Comparison of ENCODE assay signal across 1 cellular context in the genomic region with DNA sequence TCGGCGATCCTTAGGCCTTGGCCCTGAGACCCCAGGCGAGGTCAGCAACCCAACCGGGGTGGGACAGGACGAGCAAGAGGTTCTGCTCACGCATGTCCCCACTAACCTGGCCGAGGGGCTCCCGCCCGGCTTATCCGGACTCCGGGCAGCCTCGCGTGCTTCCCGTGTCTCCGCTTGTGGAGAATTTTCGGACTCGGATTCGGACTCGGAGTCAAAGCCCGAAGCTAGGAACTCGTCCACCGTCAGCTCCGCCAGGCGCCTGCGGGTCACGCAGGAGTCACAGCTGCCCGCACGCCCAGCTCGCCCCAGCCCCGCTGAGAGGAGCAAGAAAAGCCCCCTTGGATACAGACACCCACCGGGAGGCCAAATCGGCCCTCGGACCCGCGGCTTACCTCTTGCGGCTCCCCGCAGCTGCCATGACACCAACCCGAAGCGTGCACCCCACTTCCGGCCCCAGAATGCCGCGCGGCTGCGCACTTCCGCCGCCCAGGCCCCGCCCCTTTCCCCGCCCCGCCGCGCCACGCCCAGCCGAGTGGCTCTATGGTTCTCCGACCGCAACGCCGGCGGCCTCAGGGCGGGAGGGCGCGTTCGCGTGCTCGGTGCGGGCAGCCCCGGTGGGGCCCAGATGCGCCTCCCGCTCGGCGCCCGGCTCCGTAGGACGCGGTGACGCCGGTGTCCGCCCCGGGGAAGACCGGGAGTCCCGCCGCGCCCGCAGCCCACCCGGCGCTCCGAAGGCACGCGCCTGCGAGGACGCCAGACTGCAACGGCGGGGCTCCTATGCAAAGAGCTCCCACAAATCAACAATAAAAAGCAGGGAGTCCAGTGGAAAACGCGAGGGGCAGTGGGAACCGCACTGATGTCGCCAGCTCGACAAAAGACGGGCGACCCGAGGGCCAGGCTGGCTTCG.
TF ChIP-seq lines count a peak whose summit lies in the region.

A gene (minus strand): TSS at position 434 of the 907 bp plus-strand sequence. CDS start 16 bp downstream, at position 418.

TF ChIP-seq in HepG2, 621 proteins besides CTCF, POLR2A, EP300 and RAD21 (continued from another document and continues in another):
- TF ChIP-seq, protein P1, sequence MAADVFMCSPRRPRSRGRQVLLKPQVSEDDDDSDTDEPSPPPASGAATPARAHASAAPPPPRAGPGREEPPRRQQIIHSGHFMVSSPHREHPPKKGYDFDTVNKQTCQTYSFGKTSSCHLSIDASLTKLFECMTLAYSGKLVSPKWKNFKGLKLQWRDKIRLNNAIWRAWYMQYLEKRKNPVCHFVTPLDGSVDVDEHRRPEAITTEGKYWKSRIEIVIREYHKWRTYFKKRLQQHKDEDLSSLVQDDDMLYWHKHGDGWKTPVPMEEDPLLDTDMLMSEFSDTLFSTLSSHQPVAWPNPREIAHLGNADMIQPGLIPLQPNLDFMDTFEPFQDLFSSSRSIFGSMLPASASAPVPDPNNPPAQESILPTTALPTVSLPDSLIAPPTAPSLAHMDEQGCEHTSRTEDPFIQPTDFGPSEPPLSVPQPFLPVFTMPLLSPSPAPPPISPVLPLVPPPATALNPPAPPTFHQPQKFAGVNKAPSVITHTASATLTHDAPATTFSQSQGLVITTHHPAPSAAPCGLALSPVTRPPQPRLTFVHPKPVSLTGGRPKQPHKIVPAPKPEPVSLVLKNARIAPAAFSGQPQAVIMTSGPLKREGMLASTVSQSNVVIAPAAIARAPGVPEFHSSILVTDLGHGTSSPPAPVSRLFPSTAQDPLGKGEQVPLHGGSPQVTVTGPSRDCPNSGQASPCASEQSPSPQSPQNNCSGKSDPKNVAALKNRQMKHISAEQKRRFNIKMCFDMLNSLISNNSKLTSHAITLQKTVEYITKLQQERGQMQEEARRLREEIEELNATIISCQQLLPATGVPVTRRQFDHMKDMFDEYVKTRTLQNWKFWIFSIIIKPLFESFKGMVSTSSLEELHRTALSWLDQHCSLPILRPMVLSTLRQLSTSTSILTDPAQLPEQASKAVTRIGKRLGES (CRISPR knock-in tag; IDR thresholded peaks at IDR 0.05; ENCODE audit: borderline replicate concordance), result no peak
- peak; percentile 31 for TF ChIP-seq NR2C2 (CRISPR knock-in tag; IDR thresholded peaks at IDR 0.05; ENCODE audit: borderline replicate concordance)
- TF ChIP-seq, protein P2, sequence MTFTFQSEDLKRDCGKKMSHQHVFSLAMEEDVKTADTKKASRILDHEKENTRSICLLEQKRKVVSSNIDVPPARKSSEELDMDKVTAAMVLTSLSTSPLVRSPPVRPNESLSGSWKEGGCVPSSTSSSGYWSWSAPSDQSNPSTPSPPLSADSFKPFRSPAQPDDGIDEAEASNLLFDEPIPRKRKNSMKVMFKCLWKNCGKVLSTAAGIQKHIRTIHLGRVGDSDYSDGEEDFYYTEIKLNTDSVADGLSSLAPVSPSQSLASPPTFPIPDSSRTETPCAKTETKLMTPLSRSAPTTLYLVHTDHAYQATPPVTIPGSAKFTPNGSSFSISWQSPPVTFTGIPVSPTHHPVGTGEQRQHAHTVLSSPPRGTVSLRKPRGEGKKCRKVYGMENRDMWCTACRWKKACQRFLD (CRISPR knock-in tag; IDR thresholded peaks at IDR 0.05; ENCODE audit: borderline replicate concordance), result peak; percentile 78; the same call in 1 of the 2 replicates
- TF ChIP-seq, protein P3, sequence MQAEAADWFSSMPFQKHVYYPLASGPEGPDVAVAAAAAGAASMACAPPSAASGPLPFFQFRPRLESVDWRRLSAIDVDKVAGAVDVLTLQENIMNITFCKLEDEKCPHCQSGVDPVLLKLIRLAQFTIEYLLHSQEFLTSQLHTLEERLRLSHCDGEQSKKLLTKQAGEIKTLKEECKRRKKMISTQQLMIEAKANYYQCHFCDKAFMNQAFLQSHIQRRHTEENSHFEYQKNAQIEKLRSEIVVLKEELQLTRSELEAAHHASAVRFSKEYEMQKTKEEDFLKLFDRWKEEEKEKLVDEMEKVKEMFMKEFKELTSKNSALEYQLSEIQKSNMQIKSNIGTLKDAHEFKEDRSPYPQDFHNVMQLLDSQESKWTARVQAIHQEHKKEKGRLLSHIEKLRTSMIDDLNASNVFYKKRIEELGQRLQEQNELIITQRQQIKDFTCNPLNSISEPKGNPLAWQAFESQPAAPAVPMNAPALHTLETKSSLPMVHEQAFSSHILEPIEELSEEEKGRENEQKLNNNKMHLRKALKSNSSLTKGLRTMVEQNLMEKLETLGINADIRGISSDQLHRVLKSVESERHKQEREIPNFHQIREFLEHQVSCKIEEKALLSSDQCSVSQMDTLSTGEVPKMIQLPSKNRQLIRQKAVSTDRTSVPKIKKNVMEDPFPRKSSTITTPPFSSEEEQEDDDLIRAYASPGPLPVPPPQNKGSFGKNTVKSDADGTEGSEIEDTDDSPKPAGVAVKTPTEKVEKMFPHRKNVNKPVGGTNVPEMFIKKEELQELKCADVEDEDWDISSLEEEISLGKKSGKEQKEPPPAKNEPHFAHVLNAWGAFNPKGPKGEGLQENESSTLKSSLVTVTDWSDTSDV (CRISPR knock-in tag; IDR thresholded peaks at IDR 0.05), result peak; percentile 74; the same call in 1 of the 2 replicates
- TF ChIP-seq, protein P4, sequence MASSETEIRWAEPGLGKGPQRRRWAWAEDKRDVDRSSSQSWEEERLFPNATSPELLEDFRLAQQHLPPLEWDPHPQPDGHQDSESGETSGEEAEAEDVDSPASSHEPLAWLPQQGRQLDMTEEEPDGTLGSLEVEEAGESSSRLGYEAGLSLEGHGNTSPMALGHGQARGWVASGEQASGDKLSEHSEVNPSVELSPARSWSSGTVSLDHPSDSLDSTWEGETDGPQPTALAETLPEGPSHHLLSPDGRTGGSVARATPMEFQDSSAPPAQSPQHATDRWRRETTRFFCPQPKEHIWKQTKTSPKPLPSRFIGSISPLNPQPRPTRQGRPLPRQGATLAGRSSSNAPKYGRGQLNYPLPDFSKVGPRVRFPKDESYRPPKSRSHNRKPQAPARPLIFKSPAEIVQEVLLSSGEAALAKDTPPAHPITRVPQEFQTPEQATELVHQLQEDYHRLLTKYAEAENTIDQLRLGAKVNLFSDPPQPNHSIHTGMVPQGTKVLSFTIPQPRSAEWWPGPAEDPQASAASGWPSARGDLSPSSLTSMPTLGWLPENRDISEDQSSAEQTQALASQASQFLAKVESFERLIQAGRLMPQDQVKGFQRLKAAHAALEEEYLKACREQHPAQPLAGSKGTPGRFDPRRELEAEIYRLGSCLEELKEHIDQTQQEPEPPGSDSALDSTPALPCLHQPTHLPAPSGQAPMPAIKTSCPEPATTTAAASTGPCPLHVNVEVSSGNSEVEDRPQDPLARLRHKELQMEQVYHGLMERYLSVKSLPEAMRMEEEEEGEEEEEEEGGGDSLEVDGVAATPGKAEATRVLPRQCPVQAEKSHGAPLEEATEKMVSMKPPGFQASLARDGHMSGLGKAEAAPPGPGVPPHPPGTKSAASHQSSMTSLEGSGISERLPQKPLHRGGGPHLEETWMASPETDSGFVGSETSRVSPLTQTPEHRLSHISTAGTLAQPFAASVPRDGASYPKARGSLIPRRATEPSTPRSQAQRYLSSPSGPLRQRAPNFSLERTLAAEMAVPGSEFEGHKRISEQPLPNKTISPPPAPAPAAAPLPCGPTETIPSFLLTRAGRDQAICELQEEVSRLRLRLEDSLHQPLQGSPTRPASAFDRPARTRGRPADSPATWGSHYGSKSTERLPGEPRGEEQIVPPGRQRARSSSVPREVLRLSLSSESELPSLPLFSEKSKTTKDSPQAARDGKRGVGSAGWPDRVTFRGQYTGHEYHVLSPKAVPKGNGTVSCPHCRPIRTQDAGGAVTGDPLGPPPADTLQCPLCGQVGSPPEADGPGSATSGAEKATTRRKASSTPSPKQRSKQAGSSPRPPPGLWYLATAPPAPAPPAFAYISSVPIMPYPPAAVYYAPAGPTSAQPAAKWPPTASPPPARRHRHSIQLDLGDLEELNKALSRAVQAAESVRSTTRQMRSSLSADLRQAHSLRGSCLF (CRISPR knock-in tag; IDR thresholded peaks at IDR 0.05; ENCODE audit: borderline replicate concordance), result no peak
- no peak for TF ChIP-seq HOXA7 (CRISPR knock-in tag; IDR thresholded peaks at IDR 0.05)
- no peak for TF ChIP-seq ZNF20 (CRISPR knock-in tag; IDR thresholded peaks at IDR 0.05)
- TF ChIP-seq, protein P5, sequence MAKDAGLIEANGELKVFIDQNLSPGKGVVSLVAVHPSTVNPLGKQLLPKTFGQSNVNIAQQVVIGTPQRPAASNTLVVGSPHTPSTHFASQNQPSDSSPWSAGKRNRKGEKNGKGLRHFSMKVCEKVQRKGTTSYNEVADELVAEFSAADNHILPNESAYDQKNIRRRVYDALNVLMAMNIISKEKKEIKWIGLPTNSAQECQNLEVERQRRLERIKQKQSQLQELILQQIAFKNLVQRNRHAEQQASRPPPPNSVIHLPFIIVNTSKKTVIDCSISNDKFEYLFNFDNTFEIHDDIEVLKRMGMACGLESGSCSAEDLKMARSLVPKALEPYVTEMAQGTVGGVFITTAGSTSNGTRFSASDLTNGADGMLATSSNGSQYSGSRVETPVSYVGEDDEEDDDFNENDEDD (CRISPR knock-in tag; IDR thresholded peaks at IDR 0.05; ENCODE audit: borderline replicate concordance), result peak; percentile 49; the same call in 1 of the 2 replicates
- TF ChIP-seq TBL1XR1 (IDR thresholded peaks at IDR 0.05; ENCODE audit: borderline replicate concordance, low read length, partially characterized antibody), result no peak
- TF ChIP-seq, protein P6, sequence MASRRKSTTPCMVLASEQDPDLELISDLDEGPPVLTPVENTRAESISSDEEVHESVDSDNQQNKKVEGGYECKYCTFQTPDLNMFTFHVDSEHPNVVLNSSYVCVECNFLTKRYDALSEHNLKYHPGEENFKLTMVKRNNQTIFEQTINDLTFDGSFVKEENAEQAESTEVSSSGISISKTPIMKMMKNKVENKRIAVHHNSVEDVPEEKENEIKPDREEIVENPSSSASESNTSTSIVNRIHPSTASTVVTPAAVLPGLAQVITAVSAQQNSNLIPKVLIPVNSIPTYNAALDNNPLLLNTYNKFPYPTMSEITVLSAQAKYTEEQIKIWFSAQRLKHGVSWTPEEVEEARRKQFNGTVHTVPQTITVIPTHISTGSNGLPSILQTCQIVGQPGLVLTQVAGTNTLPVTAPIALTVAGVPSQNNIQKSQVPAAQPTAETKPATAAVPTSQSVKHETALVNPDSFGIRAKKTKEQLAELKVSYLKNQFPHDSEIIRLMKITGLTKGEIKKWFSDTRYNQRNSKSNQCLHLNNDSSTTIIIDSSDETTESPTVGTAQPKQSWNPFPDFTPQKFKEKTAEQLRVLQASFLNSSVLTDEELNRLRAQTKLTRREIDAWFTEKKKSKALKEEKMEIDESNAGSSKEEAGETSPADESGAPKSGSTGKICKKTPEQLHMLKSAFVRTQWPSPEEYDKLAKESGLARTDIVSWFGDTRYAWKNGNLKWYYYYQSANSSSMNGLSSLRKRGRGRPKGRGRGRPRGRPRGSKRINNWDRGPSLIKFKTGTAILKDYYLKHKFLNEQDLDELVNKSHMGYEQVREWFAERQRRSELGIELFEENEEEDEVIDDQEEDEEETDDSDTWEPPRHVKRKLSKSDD (CRISPR knock-in tag; IDR thresholded peaks at IDR 0.05; ENCODE audit: low read depth), result no peak; the same call in 1 of the 2 replicates
- TF ChIP-seq SMARCC2 (IDR thresholded peaks at IDR 0.05), result no peak
- TF ChIP-seq MEIS1 (CRISPR knock-in tag; IDR thresholded peaks at IDR 0.05; ENCODE audit: borderline replicate concordance), result no peak; the same call in 1 of the 2 replicates
- no peak for TF ChIP-seq FOSL1 (CRISPR knock-in tag; IDR thresholded peaks at IDR 0.05; ENCODE audit: borderline replicate concordance)
- no peak for TF ChIP-seq ATF1 (CRISPR knock-in tag; IDR thresholded peaks at IDR 0.05)
- TF ChIP-seq NKX3-1 (CRISPR knock-in tag; IDR thresholded peaks at IDR 0.05), result no peak
- TF ChIP-seq ZSCAN20 (CRISPR knock-in tag; IDR thresholded peaks at IDR 0.05; ENCODE audit: borderline replicate concordance), result no peak; the same call in 1 of the 2 replicates
- TF ChIP-seq ATF7-NPFF (CRISPR knock-in tag; IDR thresholded peaks at IDR 0.05; ENCODE audit: low read depth), result 0 out of 2 replicates have a peak, but pooled peaks have one; percentile 23
- TF ChIP-seq ZNF614 (CRISPR knock-in tag; IDR thresholded peaks at IDR 0.05; ENCODE audit: borderline replicate concordance), result no peak
- TF ChIP-seq ZNF569 (CRISPR knock-in tag; IDR thresholded peaks at IDR 0.05; ENCODE audit: borderline replicate concordance), result no peak
- TF ChIP-seq SP140L (CRISPR knock-in tag; IDR thresholded peaks at IDR 0.05; ENCODE audit: borderline replicate concordance), result no peak
- no peak for TF ChIP-seq ZNF12 (CRISPR knock-in tag; IDR thresholded peaks at IDR 0.05)
- peak; percentile 90 for TF ChIP-seq ZNF143 (CRISPR knock-in tag; IDR thresholded peaks at IDR 0.05)
- TF ChIP-seq ZNF484 (CRISPR knock-in tag; IDR thresholded peaks at IDR 0.05; ENCODE audit: borderline replicate concordance, low read depth), result no peak
- no peak for TF ChIP-seq ZNF672 (CRISPR knock-in tag; IDR thresholded peaks at IDR 0.05)
- TF ChIP-seq, protein P7, sequence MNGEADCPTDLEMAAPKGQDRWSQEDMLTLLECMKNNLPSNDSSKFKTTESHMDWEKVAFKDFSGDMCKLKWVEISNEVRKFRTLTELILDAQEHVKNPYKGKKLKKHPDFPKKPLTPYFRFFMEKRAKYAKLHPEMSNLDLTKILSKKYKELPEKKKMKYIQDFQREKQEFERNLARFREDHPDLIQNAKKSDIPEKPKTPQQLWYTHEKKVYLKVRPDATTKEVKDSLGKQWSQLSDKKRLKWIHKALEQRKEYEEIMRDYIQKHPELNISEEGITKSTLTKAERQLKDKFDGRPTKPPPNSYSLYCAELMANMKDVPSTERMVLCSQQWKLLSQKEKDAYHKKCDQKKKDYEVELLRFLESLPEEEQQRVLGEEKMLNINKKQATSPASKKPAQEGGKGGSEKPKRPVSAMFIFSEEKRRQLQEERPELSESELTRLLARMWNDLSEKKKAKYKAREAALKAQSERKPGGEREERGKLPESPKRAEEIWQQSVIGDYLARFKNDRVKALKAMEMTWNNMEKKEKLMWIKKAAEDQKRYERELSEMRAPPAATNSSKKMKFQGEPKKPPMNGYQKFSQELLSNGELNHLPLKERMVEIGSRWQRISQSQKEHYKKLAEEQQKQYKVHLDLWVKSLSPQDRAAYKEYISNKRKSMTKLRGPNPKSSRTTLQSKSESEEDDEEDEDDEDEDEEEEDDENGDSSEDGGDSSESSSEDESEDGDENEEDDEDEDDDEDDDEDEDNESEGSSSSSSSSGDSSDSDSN (CRISPR knock-in tag; IDR thresholded peaks at IDR 0.05), result peak; percentile 72; the same call in 1 of the 2 replicates
- TF ChIP-seq U2AF2 (IDR thresholded peaks at IDR 0.05; ENCODE audit: low read depth, low read length), result no peak
- no peak for TF ChIP-seq POLR2AphosphoS2 (IDR thresholded peaks at IDR 0.05; ENCODE audit: low read depth, low read length)
- TF ChIP-seq, protein P8, sequence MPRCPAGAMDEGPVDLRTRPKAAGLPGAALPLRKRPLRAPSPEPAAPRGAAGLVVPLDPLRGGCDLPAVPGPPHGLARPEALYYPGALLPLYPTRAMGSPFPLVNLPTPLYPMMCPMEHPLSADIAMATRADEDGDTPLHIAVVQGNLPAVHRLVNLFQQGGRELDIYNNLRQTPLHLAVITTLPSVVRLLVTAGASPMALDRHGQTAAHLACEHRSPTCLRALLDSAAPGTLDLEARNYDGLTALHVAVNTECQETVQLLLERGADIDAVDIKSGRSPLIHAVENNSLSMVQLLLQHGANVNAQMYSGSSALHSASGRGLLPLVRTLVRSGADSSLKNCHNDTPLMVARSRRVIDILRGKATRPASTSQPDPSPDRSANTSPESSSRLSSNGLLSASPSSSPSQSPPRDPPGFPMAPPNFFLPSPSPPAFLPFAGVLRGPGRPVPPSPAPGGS (CRISPR knock-in tag; IDR thresholded peaks at IDR 0.05), result no peak; the same call in 1 of the 2 replicates
- no peak for TF ChIP-seq ZNF709 (CRISPR knock-in tag; IDR thresholded peaks at IDR 0.05)
- no peak for TF ChIP-seq KAT2B (IDR thresholded peaks at IDR 0.05; ENCODE audit: borderline replicate concordance, low read depth, low read length)
- TF ChIP-seq ZNF136 (CRISPR knock-in tag; IDR thresholded peaks at IDR 0.05; ENCODE audit: low read depth), result no peak
- TF ChIP-seq ZNF451 (CRISPR knock-in tag; IDR thresholded peaks at IDR 0.05), result peak; percentile 48; the same call in 1 of the 2 replicates
- no peak for TF ChIP-seq PHB2 (IDR thresholded peaks at IDR 0.05; ENCODE audit: partially characterized antibody)
